Comparison of ENCODE assay signal across 8 cellular contexts in the genomic region with DNA sequence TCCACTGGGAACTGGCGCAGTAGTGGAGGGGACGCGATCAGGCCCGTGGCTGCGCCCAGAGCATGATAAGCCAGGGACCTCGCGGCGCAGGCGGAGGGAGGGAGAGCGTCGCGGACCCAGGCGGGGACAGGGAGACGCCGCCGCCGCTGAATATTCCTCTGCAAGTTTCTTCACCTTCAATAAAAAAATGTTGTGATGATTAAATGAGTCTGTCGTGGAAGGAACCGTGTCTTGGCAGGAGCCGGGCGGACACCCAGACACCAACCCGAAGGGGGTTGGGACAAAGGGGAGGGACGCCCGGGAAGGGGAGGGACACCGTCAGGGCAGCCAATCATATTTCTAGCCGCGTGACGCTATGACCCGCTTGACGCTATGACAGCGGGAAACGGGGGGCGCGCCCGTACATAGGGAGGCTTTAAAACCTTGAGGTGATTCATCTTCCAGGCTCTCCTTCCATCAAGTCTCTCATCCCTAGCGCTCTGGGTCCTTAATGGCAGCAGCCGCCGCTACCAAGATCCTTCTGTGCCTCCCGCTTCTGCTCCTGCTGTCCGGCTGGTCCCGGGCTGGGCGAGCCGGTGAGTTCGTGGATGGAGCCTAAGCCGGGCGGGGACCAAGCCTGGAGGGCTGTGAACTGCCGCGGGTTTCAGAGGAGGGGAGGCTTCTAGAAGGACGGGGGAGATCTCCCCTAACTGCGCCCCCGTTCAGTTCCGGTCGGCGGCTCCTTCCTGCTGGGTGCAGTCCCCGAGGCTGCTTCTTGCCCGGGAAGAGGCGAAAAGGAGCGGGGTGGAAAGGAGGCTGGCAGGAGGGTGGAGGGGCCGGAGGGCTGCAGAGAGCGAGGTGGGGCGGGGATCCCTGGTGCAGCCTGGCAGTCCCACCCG. TPM values are rescaled to one million over a fixed set of nuclear protein-coding genes. Genes with fewer than 3 reads are reported as not detected.
A peak's percentile ranks its signal among the peaks of the same experiment; 100 is the strongest.
DNase-seq lines count a peak whose midpoint lies in the region; ATAC-seq, FAIRE-seq and TF ChIP-seq lines count a peak whose summit lies in the region.

A gene with protein sequence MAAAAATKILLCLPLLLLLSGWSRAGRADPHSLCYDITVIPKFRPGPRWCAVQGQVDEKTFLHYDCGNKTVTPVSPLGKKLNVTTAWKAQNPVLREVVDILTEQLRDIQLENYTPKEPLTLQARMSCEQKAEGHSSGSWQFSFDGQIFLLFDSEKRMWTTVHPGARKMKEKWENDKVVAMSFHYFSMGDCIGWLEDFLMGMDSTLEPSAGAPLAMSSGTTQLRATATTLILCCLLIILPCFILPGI (plus strand): TSS at position 432 of the 878 bp plus-strand sequence. CDS start 59 bp downstream, at position 491.

- peak within 1 kb of the TSS; percentile 70 for H3K4me3 ChIP-seq in astrocyte (ENCODE audit: insufficient read depth, low read depth, low read length)
- peak within 1 kb of the TSS; percentile 46 for H3K4me3 ChIP-seq in right cardiac atrium (ENCODE audit: low read length)

- H3K27me3 ChIP-seq in astrocyte (ENCODE audit: insufficient read depth, low read length) (peaks cover 41% of the 10 kb centered on the region), right cardiac atrium (ENCODE audit: control insufficient read depth, insufficient read depth) (no peaks in the 10 kb centered on the region)

- peak within 1 kb of the TSS; percentile 92 for H3K4me3 Mint-ChIP-seq in astrocyte (ENCODE audit: unreplicated experiment)

- H3K9me3 ChIP-seq in astrocyte (ENCODE audit: insufficient read depth, low read depth, low read length) (no peaks in the 10 kb centered on the region), right cardiac atrium (ENCODE audit: control insufficient read depth, low read length) (no peaks in the 10 kb centered on the region)

- H3K27me3 Mint-ChIP-seq in astrocyte (ENCODE audit: low read depth, unreplicated experiment), result peaks cover 72% of the 10 kb centered on the region

- peak within 1 kb of the TSS; percentile 62 for H3K27ac ChIP-seq in astrocyte (ENCODE audit: low read depth, low read length)
- no peak within 1 kb of the TSS for H3K27ac ChIP-seq in right cardiac atrium (ENCODE audit: low read length)

- H3K4me1 ChIP-seq in astrocyte (ENCODE audit: insufficient read depth, low read length), result peaks cover 10% of the 10 kb centered on the region
- H3K4me1 ChIP-seq in right cardiac atrium (ENCODE audit: control insufficient read depth, insufficient read depth, low read length), result no peaks in the 10 kb centered on the region

- H3K9ac ChIP-seq in astrocyte (ENCODE audit: low read length), result peak within 1 kb of the TSS; percentile 83

- FAIRE-seq in astrocyte (lab: Jason Lieb, UNC), result no peak

- H3K27ac Mint-ChIP-seq in astrocyte (ENCODE audit: unreplicated experiment), result peak within 1 kb of the TSS; percentile 75

- TF ChIP-seq CTCF in astrocyte (IDR thresholded peaks at IDR 0.05; ENCODE audit: insufficient read depth, low read depth, low read length), result no peak

- H3K36me3 Mint-ChIP-seq in astrocyte (ENCODE audit: low read depth, unreplicated experiment), result peaks cover 2% of the 10 kb centered on the region

- H3K9me3 Mint-ChIP-seq in astrocyte (ENCODE audit: unreplicated experiment), result peaks cover 10% of the 10 kb centered on the region

- peak within 1 kb of the TSS; percentile 93 for H3K4me2 ChIP-seq in astrocyte (ENCODE audit: low read length)

- peak within 1 kb of the TSS; percentile 97 for H2AFZ ChIP-seq in astrocyte (ENCODE audit: low read depth, low read length)

- 1% methylated on average over 62 of the region's 62 CpGs for WGBS in right cardiac atrium

- DNase-seq in NCI-H1694 (lab: John Stamatoyannopoulos, UW) (peak; percentile 77), T-helper 9 cell (peak; percentile 85), astrocyte (ENCODE audit: low read depth) (peak; percentile 93), right cardiac atrium (peak; percentile 93 to 94 (median 94)), pulmonary artery endothelial cell (ENCODE audit: low read depth, low spot score) (peak; percentile 91), ureter (ENCODE audit: low spot score) (peak; percentile 90)

- no peaks in the 10 kb centered on the region for H3K79me2 ChIP-seq in astrocyte (ENCODE audit: insufficient read depth, low read length)

- H3K4me1 Mint-ChIP-seq in astrocyte (ENCODE audit: low read depth, unreplicated experiment), result peaks cover 4% of the 10 kb centered on the region

- H3K36me3 ChIP-seq in astrocyte (ENCODE audit: insufficient read depth, low read length), result no peaks in the 10 kb centered on the region

- peaks cover 4% of the 10 kb centered on the region for H4K20me1 ChIP-seq in astrocyte (ENCODE audit: insufficient read depth, low read length)

- intact Hi-C loops in right cardiac atrium (cut with DNase I), result no loop called here

- peak; percentile 42 for ATAC-seq in GM19438 (IDR thresholded peaks at IDR 0.05; ENCODE audit: low read depth, unreplicated experiment)
- peak; percentile 97 to 98 for ATAC-seq in right cardiac atrium
- ATAC-seq in HG03354 (IDR thresholded peaks at IDR 0.05; ENCODE audit: poor library complexity, severe bottlenecking, unreplicated experiment), result no peak

RNA-seq across cellular contexts. Expression of the gene that starts here (rescaled TPM):
- total RNA-seq in astrocyte (7.3 and 7.5 TPM in 2 replicates), right cardiac atrium (1 to 10 TPM in 3 of 4 donors, under 1 TPM in 1; 0.31 to 1.2 (median 1.1) TPM), pulmonary artery endothelial cell (5.8 and 10.8 TPM in 2 replicates), ureter (3.0 TPM)
- 1.1 TPM for polyA plus RNA-seq in right cardiac atrium
